Comparison of ENCODE assay signal across 1 cellular context in genomic region chr7:29990931-29991330, GRCh38.
TF ChIP-seq lines count a peak whose summit lies in the region.

No MANE protein-coding gene starts in this region.

TF ChIP-seq in HCT116, 20 proteins besides CTCF, POLR2A, EP300 and RAD21 (continued from another document):
- no peak for TF ChIP-seq ATF3 (IDR thresholded peaks at IDR 0.05)
- TF ChIP-seq SP1 (IDR thresholded peaks at IDR 0.05; ENCODE audit: low read depth), result no peak
- no peak for TF ChIP-seq REST (IDR thresholded peaks at IDR 0.05; ENCODE audit: low read depth)
- TF ChIP-seq EGR1 (IDR thresholded peaks at IDR 0.05; ENCODE audit: low read depth), result no peak
- no peak for TF ChIP-seq JUND (IDR thresholded peaks at IDR 0.05)
